In the genomic region with DNA sequence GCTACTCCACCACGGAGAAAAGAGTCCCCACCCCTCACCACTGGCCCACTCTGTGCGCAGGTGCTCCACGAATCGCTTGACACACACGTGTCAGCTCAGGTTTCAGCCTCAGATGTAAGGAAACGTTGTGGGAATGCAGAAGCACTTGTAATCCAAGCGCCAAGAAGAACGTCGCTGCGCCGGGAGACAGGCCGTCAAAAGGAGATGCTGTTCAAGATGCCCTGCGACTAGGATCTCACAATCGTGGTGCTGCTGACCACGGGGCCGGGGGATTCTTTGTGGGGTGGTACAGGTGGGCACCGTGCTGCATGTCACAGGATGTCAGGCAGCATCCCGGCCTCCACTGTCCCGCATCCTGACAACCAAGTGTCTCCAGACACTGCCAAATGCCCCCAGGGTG, we compare ENCODE assay signal across 25 cellular contexts. TPM values are rescaled to one million over a fixed set of nuclear protein-coding genes. Genes with fewer than 3 reads are reported as not detected.
DNase-seq lines count a peak whose midpoint lies in the region; ATAC-seq, FAIRE-seq and TF ChIP-seq lines count a peak whose summit lies in the region.
"Had no signal": no experiment of that assay in that cellular context is flagged by ENCODE, and none has a peak within 500 bp of the region (broad histone marks: within the 10 kb centered on the region; RNA-seq: fewer than 3 reads in every experiment).

No MANE protein-coding gene starts in this region.

- H3K4me1 ChIP-seq in CD8-positive, alpha-beta T cell (ENCODE audit: insufficient read depth, low read length): no peaks in the 10 kb centered on the region
- no peaks in the 10 kb centered on the region for H3K4me1 ChIP-seq in prostate gland (replicated peaks)
- H3K4me1 ChIP-seq: BLaER1 had no signal

- WGBS in prostate gland: 54% methylated on average over 19 of the region's 19 CpGs

- H3K4me1 Mint-ChIP-seq in CD8-positive, alpha-beta T cell (ENCODE audit: low read depth): no peaks in the 10 kb centered on the region
- H3K4me1 Mint-ChIP-seq in T-helper 17 cell: peaks cover 6% of the 10 kb centered on the region
- H3K4me1 Mint-ChIP-seq: B cell; CD8-positive, alpha-beta memory T cell; GM23338 had no signal

- peaks cover 70% of the 10 kb centered on the region for H3K36me3 Mint-ChIP-seq in CD8-positive, alpha-beta T cell
- H3K36me3 Mint-ChIP-seq in T-helper 17 cell (ENCODE audit: low read depth): no peaks in the 10 kb centered on the region

- DNase-seq in NCI-H2107 (lab: John Stamatoyannopoulos, UW) (peak; percentile 11), NCI-H2107 treated with DMSO at 0.1 percent for 48 hours (lab: John Stamatoyannopoulos, UW; ENCODE audit: unreplicated experiment) (no peak), T-helper 17 cell (no peak), left kidney (ENCODE audit: low read depth, low spot score) (peak; percentile 55), D721Med (ENCODE audit: insufficient read length, low spot score) (no peak), prostate gland (ENCODE audit: low spot score) (no peak)
- no peak for DNase-seq in CD8-positive, alpha-beta T cell
- DNase-seq: CD4-positive, CD25-positive, alpha-beta regulatory T cell; CD8-positive, alpha-beta memory T cell; DMS53; DMS79 treated with DMSO at 0.1 percent for 48 hours; GF-D8; H9 had no signal

- H3K27ac Mint-ChIP-seq in CD8-positive, alpha-beta T cell: peak overlapping the region; percentile 57
- H3K27ac Mint-ChIP-seq in T-helper 17 cell: peak overlapping the region; percentile 72
- H3K27ac Mint-ChIP-seq: B cell; CD4-positive, CD25-positive, alpha-beta regulatory T cell; CD8-positive, alpha-beta memory T cell; GM23338 had no signal

- CTCF ChIA-PET in CD8-positive, alpha-beta T cell (lab: Charles Lee): interaction anchor here (2.3 kb wide), 1 partner anchor 40 kb away, joined by 16 read pairs; no protein-coding TSS in a partner anchor

- H3K9me3 Mint-ChIP-seq in CD8-positive, alpha-beta T cell: no peaks in the 10 kb centered on the region
- H3K9me3 Mint-ChIP-seq: CD4-positive, CD25-positive, alpha-beta regulatory T cell; CD8-positive, alpha-beta memory T cell; GM23338; H9 had no signal

- H3K27me3 Mint-ChIP-seq in CD8-positive, alpha-beta T cell (ENCODE audit: low read depth): no peaks in the 10 kb centered on the region
- no peaks in the 10 kb centered on the region for H3K27me3 Mint-ChIP-seq in T-helper 17 cell
- H3K27me3 Mint-ChIP-seq: B cell; CD4-positive, CD25-positive, alpha-beta regulatory T cell; CD8-positive, alpha-beta memory T cell had no signal

- no peak for FAIRE-seq in D721Med (lab: Jason Lieb, UNC)
- FAIRE-seq: A204.1, GM12891, GM18507 had no signal

- intact Hi-C loops in CD8-positive, alpha-beta T cell (cut with DNase I, micrococcal nuclease): no loop called here
- intact Hi-C loops in prostate gland (cut with DNase I): no loop called here

- no peak overlapping the region for H3K4me3 Mint-ChIP-seq in CD8-positive, alpha-beta T cell
- no peak overlapping the region for H3K4me3 Mint-ChIP-seq in T-helper 17 cell
- H3K4me3 Mint-ChIP-seq: B cell; CD8-positive, alpha-beta memory T cell; GM23338; H9 had no signal

- no peak overlapping the region for H3K4me3 ChIP-seq in CD8-positive, alpha-beta T cell (ENCODE audit: low read depth, low read length)
- no peak overlapping the region for H3K4me3 ChIP-seq in prostate gland
- H3K4me3 ChIP-seq: BLaER1, GM23338 had no signal

- H3K27me3 ChIP-seq in CD8-positive, alpha-beta T cell (ENCODE audit: insufficient read depth, low read length): no peaks in the 10 kb centered on the region
- no peaks in the 10 kb centered on the region for H3K27me3 ChIP-seq in prostate gland (replicated peaks; ENCODE audit: insufficient read depth)
- H3K27me3 ChIP-seq: BLaER1 had no signal

- H3K9me3 ChIP-seq in CD8-positive, alpha-beta T cell (ENCODE audit: low read length): no peaks in the 10 kb centered on the region
- no peaks in the 10 kb centered on the region for H3K9me3 ChIP-seq in T-helper 17 cell (ENCODE audit: control insufficient read depth, low read length, poor library complexity, severe bottlenecking)
- H3K9me3 ChIP-seq in prostate gland: no peaks in the 10 kb centered on the region
- H3K9me3 ChIP-seq: BLaER1 had no signal

- H3K36me3 ChIP-seq in CD8-positive, alpha-beta T cell (ENCODE audit: insufficient read depth, low read length): peaks cover 17% of the 10 kb centered on the region
- H3K36me3 ChIP-seq in prostate gland: peaks cover 0 to 5% of the 10 kb centered on the region in 2 donors

- no peak overlapping the region for H3K27ac ChIP-seq in CD8-positive, alpha-beta T cell (ENCODE audit: low read depth, low read length)
- H3K27ac ChIP-seq in prostate gland: no peak overlapping the region
- H3K27ac ChIP-seq: 22Rv1, BLaER1, C4-2B had no signal

- no peak for TF ChIP-seq CTCF in CD8-positive, alpha-beta T cell (IDR thresholded peaks at IDR 0.05)
- no peak for TF ChIP-seq CTCF in D721Med (IDR thresholded peaks at IDR 0.05; ENCODE audit: insufficient read depth, missing control alignments)
- no peak for TF ChIP-seq CTCF in prostate gland (IDR thresholded peaks at IDR 0.05)

- TF ChIP-seq POLR2A in prostate gland (IDR thresholded peaks at IDR 0.05): no peak

- POLR2A ChIA-PET in CD8-positive, alpha-beta T cell (lab: Charles Lee): no interaction called here

- no peak for ATAC-seq in CD8-positive, alpha-beta T cell
- no peak for ATAC-seq in T-helper 17 cell
- ATAC-seq: GM23338, HCT116 had no signal

RNA-seq across cellular contexts. Expression of a gene that starts 16.9 kb away (rescaled TPM):
- total RNA-seq in CD8-positive, alpha-beta T cell: not detected
- total RNA-seq in T-helper 17 cell (not detected), prostate gland (1 to 10 TPM in 1 of 2 donors, under 1 TPM in 1; 0.68 to 1.0 TPM)
- total RNA-seq: B cell; CD4-positive, CD25-positive, alpha-beta regulatory T cell; CD8-positive, alpha-beta memory T cell; Daoy; G401; GM23338; H4; H9 had no signal

RNA-seq across cellular contexts. Expression of a gene that starts 47.3 kb away (rescaled TPM):
- total RNA-seq in CD8-positive, alpha-beta T cell: 10 to 100 TPM; 71.1 to 73.1 TPM
- 10 to 100 TPM; 67.2 to 79.3 TPM for total RNA-seq in T-helper 17 cell
- total RNA-seq in prostate gland: 10 to 100 TPM; 47.8 to 76.5 TPM

RNA-seq across cellular contexts. Expression of a gene that starts 48.0 kb away (rescaled TPM):
- total RNA-seq in CD8-positive, alpha-beta T cell: 1 to 10 TPM; 5.2 to 5.8 TPM
- total RNA-seq in T-helper 17 cell: 1 to 10 TPM; 7.0 to 8.9 TPM
- 10 to 100 TPM; 16.7 to 26.0 TPM for total RNA-seq in prostate gland

RNA-seq across cellular contexts. Expression of a gene that starts 48.5 kb away (rescaled TPM):
- total RNA-seq in CD8-positive, alpha-beta T cell: 10 to 100 TPM; 18.2 to 20.2 TPM
- total RNA-seq in T-helper 17 cell (10 to 100 TPM; 46.8 to 62.4 TPM), prostate gland (10 to 100 TPM; 44.4 to 76.9 TPM)

RNA-seq across cellular contexts. Expression of a gene that starts 48.8 kb away (rescaled TPM):
- total RNA-seq in CD8-positive, alpha-beta T cell: 10 to 100 TPM; 14.1 to 16.7 TPM
- total RNA-seq in T-helper 17 cell (10 to 100 TPM; 31.8 to 36.0 TPM), prostate gland (10 to 100 TPM; 14.0 to 16.4 TPM)

Comparison
In these comparisons a context has a peak if more than half of its experiments do, and no peak if none do; other contexts are left out.
1. DNase-seq: peak in NCI-H2107 (single experiment) and left kidney (single experiment); none in NCI-H2107 treated with DMSO at 0.1 percent for 48 hours (single experiment), CD8-positive, alpha-beta T cell (0 of 7), T-helper 17 cell (0 of 3), D721Med (single experiment) and prostate gland (single experiment).